Comparison of ENCODE assay signal across 2 cellular contexts in genomic region chr20:33028875-33029274, GRCh38.
TF ChIP-seq lines count a peak whose summit lies in the region.

No MANE protein-coding gene starts in this region.

TF ChIP-seq in Ishikawa, 13 proteins besides CTCF, POLR2A, EP300 and RAD21:
- TF ChIP-seq, protein P1, sequence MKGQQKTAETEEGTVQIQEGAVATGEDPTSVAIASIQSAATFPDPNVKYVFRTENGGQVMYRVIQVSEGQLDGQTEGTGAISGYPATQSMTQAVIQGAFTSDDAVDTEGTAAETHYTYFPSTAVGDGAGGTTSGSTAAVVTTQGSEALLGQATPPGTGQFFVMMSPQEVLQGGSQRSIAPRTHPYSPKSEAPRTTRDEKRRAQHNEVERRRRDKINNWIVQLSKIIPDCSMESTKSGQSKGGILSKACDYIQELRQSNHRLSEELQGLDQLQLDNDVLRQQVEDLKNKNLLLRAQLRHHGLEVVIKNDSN (IDR thresholded peaks at IDR 0.05), result 0 out of 2 replicates have a peak, but pooled peaks have one; percentile 8
- TF ChIP-seq EGR1 (IDR thresholded peaks at IDR 0.05), result no peak

TF ChIP-seq in H1, 55 proteins besides CTCF, POLR2A, EP300 and RAD21:
- TF ChIP-seq CHD2 (IDR thresholded peaks at IDR 0.05; ENCODE audit: low read length), result no peak
- no peak for TF ChIP-seq RNF2 (IDR thresholded peaks at IDR 0.05; ENCODE audit: borderline replicate concordance, low read depth, low read length, missing control alignments, poor library complexity, severe bottlenecking)
- no peak for TF ChIP-seq SIN3A (conservative IDR thresholded peaks at IDR 0.05 in 1 of 2, IDR thresholded peaks at IDR 0.05 in 1 of 2; ENCODE audit: low read depth in 1 of 2, low read length in 2 of 2)
- TF ChIP-seq ZNF274 (IDR thresholded peaks at IDR 0.05; ENCODE audit: borderline replicate concordance, extremely low read depth, low read length), result no peak
- no peak for TF ChIP-seq TAF1 (IDR thresholded peaks at IDR 0.05; ENCODE audit: low read depth, low read length)
- no peak for TF ChIP-seq YY1 (IDR thresholded peaks at IDR 0.05; ENCODE audit: low read depth, low read length)
- no peak for TF ChIP-seq JUN (IDR thresholded peaks at IDR 0.05; ENCODE audit: low read depth, low read length)
- no peak for TF ChIP-seq SP2 (IDR thresholded peaks at IDR 0.05; ENCODE audit: low read length)
- TF ChIP-seq RBBP5 (IDR thresholded peaks at IDR 0.05; ENCODE audit: borderline replicate concordance, low read depth, low read length), result no peak
- TF ChIP-seq RXRA (IDR thresholded peaks at IDR 0.05; ENCODE audit: insufficient read depth, low read depth, low read length), result no peak
- TF ChIP-seq SIRT6 (IDR thresholded peaks at IDR 0.05; ENCODE audit: low read length), result no peak
- TF ChIP-seq EGR1 (IDR thresholded peaks at IDR 0.05; ENCODE audit: borderline replicate concordance, low read depth, low read length), result no peak
- TF ChIP-seq SRF (IDR thresholded peaks at IDR 0.05; ENCODE audit: low read depth, low read length), result no peak
- TF ChIP-seq CREB1 (IDR thresholded peaks at IDR 0.05), result no peak
- TF ChIP-seq SIX5 (IDR thresholded peaks at IDR 0.05; ENCODE audit: low read depth, low read length), result no peak
- no peak for TF ChIP-seq TAF7 (optimal IDR thresholded peaks at IDR 0.05; ENCODE audit: borderline replicate concordance, low read depth, low read length)
- no peak for TF ChIP-seq BACH1 (IDR thresholded peaks at IDR 0.05; ENCODE audit: low read length)
- TF ChIP-seq SP4 (IDR thresholded peaks at IDR 0.05; ENCODE audit: low read length), result no peak
- TF ChIP-seq CBX5 (IDR thresholded peaks at IDR 0.05; ENCODE audit: low read depth, low read length), result no peak
- no peak for TF ChIP-seq SAP30 (IDR thresholded peaks at IDR 0.05; ENCODE audit: insufficient read depth, insufficient replicate concordance, low read length)
